In genomic region chr16:23561586-23561985, GRCh38 we compare ENCODE assay signal across 1 cellular context.
TF ChIP-seq lines count a peak whose summit lies in the region.

No MANE protein-coding gene starts in this region.

TF ChIP-seq in HCT116, 20 proteins besides CTCF, POLR2A, EP300 and RAD21 (continued from another document):
- TF ChIP-seq CBX3 (IDR thresholded peaks at IDR 0.05; ENCODE audit: low read depth) (no peak), YY1 (IDR thresholded peaks at IDR 0.05; ENCODE audit: extremely low read depth, insufficient replicate concordance, low read depth, low read length) (no peak), REST (IDR thresholded peaks at IDR 0.05; ENCODE audit: low read depth) (no peak), FOSL1 (IDR thresholded peaks at IDR 0.05; ENCODE audit: low read depth) (no peak), SIN3A (IDR thresholded peaks at IDR 0.05; ENCODE audit: low read depth) (no peak), POLR2AphosphoS5 (IDR thresholded peaks at IDR 0.05; ENCODE audit: low read depth, low read length) (no peak), EZH2phosphoT487 (IDR thresholded peaks at IDR 0.05; ENCODE audit: borderline replicate concordance) (no peak)
